Comparison of ENCODE assay signal across 8 cellular contexts in the genomic region with DNA sequence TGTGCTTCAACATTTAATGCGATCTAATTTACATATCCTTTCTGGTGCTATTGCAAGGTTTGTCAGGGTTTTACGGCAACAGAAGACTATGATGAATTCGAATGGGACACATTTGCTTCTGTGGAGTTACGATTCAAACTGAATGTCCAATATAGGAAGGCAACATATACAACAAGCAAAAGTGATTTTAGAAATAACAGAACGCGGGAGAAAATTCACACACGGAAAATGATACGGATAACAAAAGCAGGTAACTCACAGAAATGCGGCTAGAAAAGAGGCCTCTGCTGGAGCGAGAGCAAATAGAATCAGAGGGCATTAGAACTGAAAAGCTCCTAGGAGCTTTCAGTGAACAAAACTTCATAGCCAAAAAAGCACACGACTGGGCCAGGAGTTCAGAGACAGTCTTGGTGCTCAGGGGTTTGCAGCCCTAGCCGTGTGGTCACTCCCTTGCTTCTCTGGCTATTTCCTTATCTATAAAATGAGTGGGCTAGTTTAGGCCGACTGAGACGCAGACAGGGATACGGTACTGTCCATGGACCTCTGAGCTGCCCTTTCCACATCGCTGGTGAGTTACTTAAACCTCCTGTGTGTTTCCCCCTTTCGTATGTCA. TPM values are rescaled to one million over a fixed set of nuclear protein-coding genes. Genes with fewer than 3 reads are reported as not detected.
DNase-seq lines count a peak whose midpoint lies in the region; TF ChIP-seq lines count a peak whose summit lies in the region.

No MANE protein-coding gene starts in this region.

- peak overlapping the region; percentile 97 for H3K27ac Mint-ChIP-seq in activated CD4-positive, alpha-beta T cell treated with anti-CD3 and anti-CD28 coated beads, Interleukin-2, amount 10 ng/mL, durations not matched to agents 24 days and 14 days

- peak overlapping the region; percentile 94 for H3K4me3 Mint-ChIP-seq in activated CD4-positive, alpha-beta T cell treated with anti-CD3 and anti-CD28 coated beads, Interleukin-2, amount 10 ng/mL, durations not matched to agents 24 days and 14 days

- no peaks in the 10 kb centered on the region for H3K9me3 Mint-ChIP-seq in activated CD4-positive, alpha-beta T cell treated with anti-CD3 and anti-CD28 coated beads, Interleukin-2, amount 10 ng/mL, durations not matched to agents 24 days and 14 days

- H3K27ac ChIP-seq in iPS-20b (ENCODE audit: low read length) (peak overlapping the region; percentile 79), stomach (peak overlapping the region; percentile 96 to 100 (median 98))

- H3K4me1 Mint-ChIP-seq in activated CD4-positive, alpha-beta T cell treated with anti-CD3 and anti-CD28 coated beads, Interleukin-2, amount 10 ng/mL, durations not matched to agents 24 days and 14 days = peaks cover 25% of the 10 kb centered on the region

- TF ChIP-seq CTCF in stomach (IDR thresholded peaks at IDR 0.05) = no peak

- H3K9me3 ChIP-seq in HAP-1 (no peaks in the 10 kb centered on the region), MG63 (no peaks in the 10 kb centered on the region), iPS-20b (ENCODE audit: insufficient read depth, low read depth, low read length) (no peaks in the 10 kb centered on the region), stomach (no peaks in the 10 kb centered on the region)

- no peak for TF ChIP-seq EP300 in stomach (IDR thresholded peaks at IDR 0.05)

- WGBS in stomach, 5 donors = 2 to 5% (median 4%) methylated on average over 17 of the region's 17 CpGs

- H3K4me3 ChIP-seq in HAP-1 = peak overlapping the region; percentile 88
- peak overlapping the region; percentile 93 for H3K4me3 ChIP-seq in MG63
- H3K4me3 ChIP-seq in iPS-20b (ENCODE audit: low read length) = peak overlapping the region; percentile 90
- H3K4me3 ChIP-seq in stomach = peak overlapping the region; percentile 78 to 99 (median 86)

- H3K36me3 ChIP-seq in HAP-1 (replicated peaks) (no peaks in the 10 kb centered on the region), MG63 (no peaks in the 10 kb centered on the region), iPS-20b (ENCODE audit: insufficient read depth, low read depth, low read length) (no peaks in the 10 kb centered on the region), stomach (no peaks in the 10 kb centered on the region)

- H3K27me3 ChIP-seq in HAP-1 (ENCODE audit: low read depth) = no peaks in the 10 kb centered on the region
- H3K27me3 ChIP-seq in MG63 = no peaks in the 10 kb centered on the region
- no peaks in the 10 kb centered on the region for H3K27me3 ChIP-seq in iPS-20b (ENCODE audit: insufficient read depth, low read length)
- no peaks in the 10 kb centered on the region for H3K27me3 ChIP-seq in stomach

- in situ Hi-C loops in HAP-1 (cut with MboI; ENCODE audit: low sequenced_read_pairs) = no loop called here

- H3K36me3 Mint-ChIP-seq in activated CD4-positive, alpha-beta T cell treated with anti-CD3 and anti-CD28 coated beads, Interleukin-2, amount 10 ng/mL, durations not matched to agents 24 days and 14 days (ENCODE audit: low read depth) = peaks cover 7% of the 10 kb centered on the region

- intact Hi-C loops in activated CD4-positive, alpha-beta T cell treated with anti-CD3 and anti-CD28 coated beads, Interleukin-2, amount 10 ng/mL, durations not matched to agents 24 days and 14 days (cut with micrococcal nuclease) = no loop called here
- intact Hi-C loops in stomach (cut with DNase I; ENCODE audit: low total_unique reads) = no loop called here

- peak; percentile 58 for DNase-seq in activated CD4-positive, alpha-beta T cell treated with anti-CD3 and anti-CD28 coated beads, Interleukin-2, amount 10 ng/mL, durations not matched to agents 24 days and 14 days
- no peak for DNase-seq in activated CD4-positive, alpha-beta T cell treated with anti-CD3 and anti-CD28 coated beads for 4 hours
- DNase-seq in HAP-1 (ENCODE audit: low spot score in 2 of 2) = peak in 1 of 2 experiments; percentile 15
- DNase-seq in MG63 = no peak
- DNase-seq in amniotic epithelial cell (ENCODE audit: low read depth) = peak; percentile 78
- DNase-seq in stomach = no peak
- DNase-seq in cortex of kidney (lab: John Stamatoyannopoulos, UW) = no peak

- TF ChIP-seq POLR2A in stomach (IDR thresholded peaks at IDR 0.05) = no peak

- peaks cover 26% of the 10 kb centered on the region for H3K4me1 ChIP-seq in HAP-1
- H3K4me1 ChIP-seq in iPS-20b (ENCODE audit: insufficient read depth, low read length) = peaks cover 6% of the 10 kb centered on the region; the same call in 1 of the 2 replicates
- peaks cover 43 to 62% (median 54%) of the 10 kb centered on the region in 4 donors for H3K4me1 ChIP-seq in stomach

- H3K9ac ChIP-seq in iPS-20b (ENCODE audit: low read depth, low read length) = peak overlapping the region; percentile 95; the same call in 1 of the 2 replicates

- peaks cover 14% of the 10 kb centered on the region for H3K27me3 Mint-ChIP-seq in activated CD4-positive, alpha-beta T cell treated with anti-CD3 and anti-CD28 coated beads, Interleukin-2, amount 10 ng/mL, durations not matched to agents 24 days and 14 days

RNA-seq across cellular contexts. Expression of gene TAX1BP1, which starts 0.6 kb away (rescaled TPM):
- total RNA-seq in activated CD4-positive, alpha-beta T cell treated with anti-CD3 and anti-CD28 coated beads, Interleukin-2, amount 10 ng/mL, durations not matched to agents 24 days and 14 days = 80.3 and 91.5 TPM in 2 replicates
- total RNA-seq in MG63 (2014; rRNA removed; shearing (Covaris generic); ENCODE audit: low replicate concordance) = 18.6 and 27.3 TPM in 2 replicates
- total RNA-seq in stomach = 100 to 1,000 TPM in 3 of 5 donors, 10 to 100 TPM in 2; 57.1 to 199 (median 122) TPM
- polyA plus RNA-seq in stomach = 10 to 100 TPM; 43.4 to 81.4 (median 59.0) TPM

Comparison
In these comparisons a context has a peak if more than half of its experiments do, and no peak if none do; other contexts are left out.
1. DNase-seq: peak in activated CD4-positive, alpha-beta T cell treated with anti-CD3 and anti-CD28 coated beads, Interleukin-2, amount 10 ng/mL, durations not matched to agents 24 days and 14 days (single experiment) and amniotic epithelial cell (single experiment); none in activated CD4-positive, alpha-beta T cell treated with anti-CD3 and anti-CD28 coated beads for 4 hours (0 of 2), MG63 (single experiment), stomach (single experiment) and cortex of kidney (single experiment).
2. Peak in every context shown above with its lines, with median percentiles within 50 percentile points of each other: H3K4me3 ChIP-seq.